8 cellular contexts compared by ENCODE assay signal in genomic region chr15:49154799-49155109, GRCh38. TPM values are rescaled to one million over a fixed set of nuclear protein-coding genes. Genes with fewer than 3 reads are reported as not detected.
DNase-seq lines count a peak whose midpoint lies in the region; ATAC-seq and TF ChIP-seq lines count a peak whose summit lies in the region.

No MANE protein-coding gene starts in this region.

- DNase-seq in LNCaP clone FGC (ENCODE audit: low read depth) (no peak), NCI-H1436 (lab: John Stamatoyannopoulos, UW) (no peak), iPS-NIHi7 (ENCODE audit: extremely low spot score) (no peak)
- DNase-seq in stimulated activated CD4-positive, alpha-beta T cell treated with anti-CD3 and anti-CD28 coated beads, Interleukin-4, amount 100 ng/mL, for 24 hours = no peak

- H3K4me1 ChIP-seq in ectodermal cell (ENCODE audit: control insufficient read depth, insufficient read depth, low read length) = no peaks in the 10 kb centered on the region
- H3K4me1 ChIP-seq in neuron (ENCODE audit: insufficient read depth, low read length) = peaks cover 18% of the 10 kb centered on the region

- H3K4me3 ChIP-seq in LNCaP clone FGC (ENCODE audit: low read depth, low read length) (peak overlapping the region; percentile 82), ectodermal cell (ENCODE audit: insufficient read depth, low read depth, low read length) (peak overlapping the region; percentile 99), neuron (ENCODE audit: low read length) (peak overlapping the region; percentile 75)

- TF ChIP-seq CTCF in LNCaP clone FGC (IDR thresholded peaks at IDR 0.05; ENCODE audit: control insufficient read depth, extremely low read depth, insufficient read depth) = no peak

- H3K36me3 ChIP-seq in ectodermal cell (ENCODE audit: control insufficient read depth, insufficient read depth, low read length) = no peaks in the 10 kb centered on the region
- no peaks in the 10 kb centered on the region for H3K36me3 ChIP-seq in neuron (ENCODE audit: insufficient read depth, low read length)

- no peaks in the 10 kb centered on the region for H3K9me3 ChIP-seq in ectodermal cell (ENCODE audit: control insufficient read depth, low read length)
- no peaks in the 10 kb centered on the region for H3K9me3 ChIP-seq in neuron (ENCODE audit: low read length)

- H3K27ac ChIP-seq in ectodermal cell (ENCODE audit: insufficient read depth, low read depth, low read length, poor library complexity, severe bottlenecking) = no peak overlapping the region

- 0 to 2% methylated on average over 7 of the region's 7 CpGs for WGBS in ectodermal cell, 2 experiments

- peak; percentile 10 for ATAC-seq in GM18907 (IDR thresholded peaks at IDR 0.05; ENCODE audit: unreplicated experiment)
- no peak for ATAC-seq in GM18861 (IDR thresholded peaks at IDR 0.05; ENCODE audit: unreplicated experiment)

- H2AFZ ChIP-seq in neuron (ENCODE audit: low read depth, low read length) = peak overlapping the region; percentile 50

- H3K27me3 ChIP-seq in ectodermal cell (ENCODE audit: control insufficient read depth, insufficient read depth, low read length, poor library complexity, severe bottlenecking) = no peaks in the 10 kb centered on the region
- H3K27me3 ChIP-seq in neuron (ENCODE audit: insufficient read depth, low read length) = no peaks in the 10 kb centered on the region

RNA-seq across cellular contexts. Expression of gene COPS2, which starts 0.6 kb away (rescaled TPM):
- polyA plus RNA-seq in ectodermal cell (2013, experiment 1 of 4) = 97.1 TPM
- 103 TPM for polyA plus RNA-seq in ectodermal cell (2013, experiment 2 of 4)
- 87.6 TPM for polyA plus RNA-seq in ectodermal cell (2013, experiment 3 of 4)
- polyA plus RNA-seq in ectodermal cell (2013, experiment 4 of 4) = 95.8 TPM

RNA-seq across cellular contexts. Expression of gene GALK2, which starts 15.3 kb away (rescaled TPM):
- polyA plus RNA-seq in ectodermal cell (2013, experiment 1 of 4) = 18.4 TPM
- 13.2 TPM for polyA plus RNA-seq in ectodermal cell (2013, experiment 2 of 4)
- 10.1 TPM for polyA plus RNA-seq in ectodermal cell (2013, experiment 3 of 4)
- 12.4 TPM for polyA plus RNA-seq in ectodermal cell (2013, experiment 4 of 4)
